ENCODE assay signal across 1 cellular context in the genomic region with DNA sequence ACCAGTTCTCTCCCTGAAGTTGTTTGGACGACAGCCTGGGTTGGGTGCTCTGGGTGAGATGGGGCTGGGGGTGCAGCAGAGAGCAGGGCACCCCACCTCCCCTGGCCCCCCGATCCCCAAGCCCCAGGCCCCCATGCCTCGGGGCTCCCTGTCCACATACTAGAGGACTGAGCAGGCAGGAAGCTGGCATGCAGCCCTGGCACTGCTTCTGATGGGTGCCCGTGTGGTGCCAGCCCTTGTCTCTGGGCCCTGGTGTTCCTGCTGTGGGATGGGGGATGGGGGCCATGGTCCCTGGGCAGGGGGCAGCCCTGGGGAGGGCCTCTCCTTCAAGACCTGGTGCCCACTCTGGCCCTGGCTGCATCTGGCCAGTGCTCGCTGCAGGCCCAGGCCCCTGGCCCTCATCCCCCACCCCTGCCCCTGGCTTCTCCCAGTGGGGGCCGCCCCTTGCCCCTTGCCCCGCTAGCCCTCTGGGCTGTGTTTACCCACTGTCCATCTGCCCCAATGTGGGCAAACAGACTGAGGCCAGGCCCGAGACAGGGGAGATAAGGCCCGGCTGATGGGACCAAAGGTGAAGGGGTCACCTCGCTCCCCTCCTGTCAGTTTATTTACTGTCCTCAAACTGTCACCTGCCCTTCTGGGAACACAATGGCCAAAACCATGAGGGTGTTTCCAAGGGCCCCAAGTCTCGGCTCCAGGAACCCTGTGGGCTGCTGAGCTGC.
TF ChIP-seq lines count a peak whose summit lies in the region.

No MANE protein-coding gene starts in this region.

TF ChIP-seq in HepG2, 621 proteins besides CTCF, POLR2A, EP300 and RAD21 (continued from another document and continues in another):
- TF ChIP-seq TCF12 (IDR thresholded peaks at IDR 0.05) = no peak
- TF ChIP-seq TCF12 (CRISPR knock-in tag; IDR thresholded peaks at IDR 0.05) = 0 out of 2 replicates have a peak, but pooled peaks have one; percentile 51
- TF ChIP-seq, protein P1, sequence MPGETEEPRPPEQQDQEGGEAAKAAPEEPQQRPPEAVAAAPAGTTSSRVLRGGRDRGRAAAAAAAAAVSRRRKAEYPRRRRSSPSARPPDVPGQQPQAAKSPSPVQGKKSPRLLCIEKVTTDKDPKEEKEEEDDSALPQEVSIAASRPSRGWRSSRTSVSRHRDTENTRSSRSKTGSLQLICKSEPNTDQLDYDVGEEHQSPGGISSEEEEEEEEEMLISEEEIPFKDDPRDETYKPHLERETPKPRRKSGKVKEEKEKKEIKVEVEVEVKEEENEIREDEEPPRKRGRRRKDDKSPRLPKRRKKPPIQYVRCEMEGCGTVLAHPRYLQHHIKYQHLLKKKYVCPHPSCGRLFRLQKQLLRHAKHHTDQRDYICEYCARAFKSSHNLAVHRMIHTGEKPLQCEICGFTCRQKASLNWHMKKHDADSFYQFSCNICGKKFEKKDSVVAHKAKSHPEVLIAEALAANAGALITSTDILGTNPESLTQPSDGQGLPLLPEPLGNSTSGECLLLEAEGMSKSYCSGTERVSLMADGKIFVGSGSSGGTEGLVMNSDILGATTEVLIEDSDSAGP (CRISPR knock-in tag; IDR thresholded peaks at IDR 0.05; ENCODE audit: borderline replicate concordance) = 0 out of 2 replicates have a peak, but pooled peaks have one; percentile 25
- peak; percentile 85 for TF ChIP-seq ESRRA (CRISPR knock-in tag; IDR thresholded peaks at IDR 0.05; ENCODE audit: low read depth)
- no peak for TF ChIP-seq RAD51 (IDR thresholded peaks at IDR 0.05; ENCODE audit: borderline replicate concordance)
- TF ChIP-seq, protein P2, sequence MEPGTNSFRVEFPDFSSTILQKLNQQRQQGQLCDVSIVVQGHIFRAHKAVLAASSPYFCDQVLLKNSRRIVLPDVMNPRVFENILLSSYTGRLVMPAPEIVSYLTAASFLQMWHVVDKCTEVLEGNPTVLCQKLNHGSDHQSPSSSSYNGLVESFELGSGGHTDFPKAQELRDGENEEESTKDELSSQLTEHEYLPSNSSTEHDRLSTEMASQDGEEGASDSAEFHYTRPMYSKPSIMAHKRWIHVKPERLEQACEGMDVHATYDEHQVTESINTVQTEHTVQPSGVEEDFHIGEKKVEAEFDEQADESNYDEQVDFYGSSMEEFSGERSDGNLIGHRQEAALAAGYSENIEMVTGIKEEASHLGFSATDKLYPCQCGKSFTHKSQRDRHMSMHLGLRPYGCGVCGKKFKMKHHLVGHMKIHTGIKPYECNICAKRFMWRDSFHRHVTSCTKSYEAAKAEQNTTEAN (CRISPR knock-in tag; conservative IDR thresholded peaks at IDR 0.05) = no peak
- TF ChIP-seq KDM4B (CRISPR knock-in tag; IDR thresholded peaks at IDR 0.05) = no peak
- peak; percentile 47; the same call in 1 of the 2 replicates for TF ChIP-seq HOXA5 (CRISPR knock-in tag; IDR thresholded peaks at IDR 0.05)
- no peak for TF ChIP-seq ZBTB14 (CRISPR knock-in tag; IDR thresholded peaks at IDR 0.05)
- TF ChIP-seq PLRG1 (conservative IDR thresholded peaks at IDR 0.05) = no peak
- TF ChIP-seq ARID4A (CRISPR knock-in tag; IDR thresholded peaks at IDR 0.05; ENCODE audit: borderline replicate concordance) = peak; percentile 72; the same call in 1 of the 2 replicates
- TF ChIP-seq MXI1 (IDR thresholded peaks at IDR 0.05; ENCODE audit: borderline replicate concordance, low read depth, low read length) = no peak
- TF ChIP-seq ZNF607 (CRISPR knock-in tag; IDR thresholded peaks at IDR 0.05; ENCODE audit: borderline replicate concordance) = no peak
- TF ChIP-seq YEATS4 (CRISPR knock-in tag; IDR thresholded peaks at IDR 0.05; ENCODE audit: borderline replicate concordance) = 0 out of 2 replicates have a peak, but pooled peaks have one; percentile 49
- TF ChIP-seq STAG1 (CRISPR knock-in tag; IDR thresholded peaks at IDR 0.05) = peak; percentile 29
- TF ChIP-seq HOXA9 (CRISPR knock-in tag; IDR thresholded peaks at IDR 0.05; ENCODE audit: borderline replicate concordance) = no peak
- TF ChIP-seq FOXK2 (IDR thresholded peaks at IDR 0.05) = no peak
- no peak for TF ChIP-seq ZNF326 (CRISPR knock-in tag; IDR thresholded peaks at IDR 0.05; ENCODE audit: borderline replicate concordance)
- TF ChIP-seq ARNT2 (CRISPR knock-in tag; IDR thresholded peaks at IDR 0.05; ENCODE audit: low read depth) = no peak
- TF ChIP-seq KLF16 (CRISPR knock-in tag; IDR thresholded peaks at IDR 0.05) = no peak
- TF ChIP-seq SPEN (CRISPR knock-in tag; IDR thresholded peaks at IDR 0.05; ENCODE audit: low read depth) = peak; percentile 79
- no peak for TF ChIP-seq GTF3A (CRISPR knock-in tag; conservative IDR thresholded peaks at IDR 0.05)
- no peak for TF ChIP-seq ZNF367 (CRISPR knock-in tag; IDR thresholded peaks at IDR 0.05; ENCODE audit: borderline replicate concordance)
- no peak for TF ChIP-seq RARG (CRISPR knock-in tag; IDR thresholded peaks at IDR 0.05; ENCODE audit: low read depth)
- no peak for TF ChIP-seq USF2 (IDR thresholded peaks at IDR 0.05; ENCODE audit: low read depth, low read length)
- no peak; the same call in 1 of the 2 replicates for TF ChIP-seq USF2 (CRISPR knock-in tag; IDR thresholded peaks at IDR 0.05; ENCODE audit: borderline replicate concordance)
- peak; percentile 16; the same call in 1 of the 2 replicates for TF ChIP-seq KDM5B (CRISPR knock-in tag; IDR thresholded peaks at IDR 0.05; ENCODE audit: borderline replicate concordance)
- no peak for TF ChIP-seq HES4 (CRISPR knock-in tag; IDR thresholded peaks at IDR 0.05; ENCODE audit: borderline replicate concordance)
- TF ChIP-seq TAF1 (CRISPR knock-in tag; IDR thresholded peaks at IDR 0.05) = no peak
- TF ChIP-seq FOSL1 (CRISPR knock-in tag; IDR thresholded peaks at IDR 0.05; ENCODE audit: borderline replicate concordance) = no peak
- peak; percentile 73; the same call in 1 of the 2 replicates for TF ChIP-seq MYC (CRISPR knock-in tag; IDR thresholded peaks at IDR 0.05; ENCODE audit: borderline replicate concordance)
- no peak for TF ChIP-seq PTBP1 (IDR thresholded peaks at IDR 0.05; ENCODE audit: low read depth, low read length, poor library complexity, severe bottlenecking)
- no peak for TF ChIP-seq GPN1 (CRISPR knock-in tag; IDR thresholded peaks at IDR 0.05; ENCODE audit: borderline replicate concordance)
- TF ChIP-seq ZMYM4 (CRISPR knock-in tag; IDR thresholded peaks at IDR 0.05) = peak; percentile 77
- no peak for TF ChIP-seq ZNF790 (CRISPR knock-in tag; IDR thresholded peaks at IDR 0.05; ENCODE audit: borderline replicate concordance)
- TF ChIP-seq ZNF761 (CRISPR knock-in tag; conservative IDR thresholded peaks at IDR 0.05) = no peak
- no peak for TF ChIP-seq NFRKB (IDR thresholded peaks at IDR 0.05)
- TF ChIP-seq ZFYVE20 (CRISPR knock-in tag; IDR thresholded peaks at IDR 0.05; ENCODE audit: borderline replicate concordance, low read depth) = no peak
- 0 out of 2 replicates have a peak, but pooled peaks have one; percentile 34 for TF ChIP-seq ZNF816 (CRISPR knock-in tag; IDR thresholded peaks at IDR 0.05; ENCODE audit: borderline replicate concordance)
- 0 out of 2 replicates have a peak, but pooled peaks have one; percentile 24 for TF ChIP-seq TFDP2 (CRISPR knock-in tag; IDR thresholded peaks at IDR 0.05)
- no peak for TF ChIP-seq AKAP8 (CRISPR knock-in tag; IDR thresholded peaks at IDR 0.05)
- TF ChIP-seq ZNF143 (CRISPR knock-in tag; IDR thresholded peaks at IDR 0.05) = no peak
- TF ChIP-seq GMEB1 (CRISPR knock-in tag; IDR thresholded peaks at IDR 0.05; ENCODE audit: borderline replicate concordance) = peak; percentile 35; the same call in 1 of the 2 replicates
- no peak for TF ChIP-seq RBM22 (optimal IDR thresholded peaks at IDR 0.05; ENCODE audit: low read length)
- TF ChIP-seq ZNF556 (CRISPR knock-in tag; IDR thresholded peaks at IDR 0.05; ENCODE audit: borderline replicate concordance) = peak; percentile 78; the same call in 1 of the 2 replicates
